Comparison of ENCODE assay signal across 9 cellular contexts in the genomic region with DNA sequence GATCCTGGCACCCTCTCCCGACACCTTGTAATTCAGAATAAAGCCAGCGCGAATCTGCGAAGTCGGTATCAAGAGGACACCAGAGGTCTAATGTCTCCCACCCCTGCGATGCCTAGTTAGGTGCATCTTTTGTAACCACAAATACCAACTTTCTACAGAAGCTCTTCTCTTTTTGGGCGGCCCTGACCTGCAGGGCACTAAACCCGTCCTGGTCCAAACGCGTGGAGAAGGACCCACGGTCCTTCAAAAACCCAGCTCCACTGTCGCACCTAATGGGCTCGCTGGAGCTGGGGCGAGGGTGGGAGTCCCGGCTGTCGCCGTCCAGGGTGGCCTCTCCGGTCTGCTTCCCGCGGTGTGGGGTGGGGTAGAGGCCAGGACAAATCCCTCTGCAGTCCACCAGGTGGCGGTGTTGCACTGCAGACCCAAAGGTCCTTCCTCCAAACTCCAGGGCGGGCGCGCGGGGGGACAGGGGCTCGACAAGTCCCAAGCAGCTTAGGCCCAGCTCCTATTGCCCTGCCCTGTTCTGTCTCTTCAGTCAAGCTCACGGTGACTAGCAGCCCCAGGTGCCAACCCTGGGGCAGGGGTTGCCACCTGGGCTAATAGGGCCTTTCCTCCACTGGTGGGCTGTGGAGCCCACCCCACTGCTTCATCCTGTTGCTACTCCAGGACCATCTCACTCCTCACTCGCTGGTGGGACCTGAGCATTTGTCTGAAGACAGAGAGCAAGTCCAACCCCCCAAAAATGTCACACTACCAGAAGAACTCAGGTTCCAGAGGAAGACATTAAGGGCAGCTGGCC. TPM values are rescaled to one million over a fixed set of nuclear protein-coding genes. Genes with fewer than 3 reads are reported as not detected.
DNase-seq lines count a peak whose midpoint lies in the region; ATAC-seq, FAIRE-seq and TF ChIP-seq lines count a peak whose summit lies in the region.
"Had no signal": no experiment of that assay in that cellular context is flagged by ENCODE, and none has a peak within 500 bp of the region (broad histone marks: within the 10 kb centered on the region; RNA-seq: fewer than 3 reads in every experiment).

No MANE protein-coding gene starts in this region.

- H3K4me1 ChIP-seq in H1 (replicated peaks in 1 of 4; ENCODE audit: control insufficient read depth in 3 of 4, insufficient read depth in 4 of 4, low read length in 3 of 4): peaks cover 4 to 28% (median 21%) of the 10 kb centered on the region in 4 experiments
- H3K4me1 ChIP-seq in mesenchymal stem cell (ENCODE audit: control insufficient read depth, insufficient read depth, low read depth, low read length): peaks cover 37% of the 10 kb centered on the region

- no peaks in the 10 kb centered on the region; a peak in 1 of 4 replicates for H3K79me2 ChIP-seq in H1 (ENCODE audit: control insufficient read depth in 1 of 2, insufficient read depth in 2 of 2, low read length in 2 of 2)

- peak overlapping the region; percentile 56; the same call in 1 of the 2 replicates for H2BK5ac ChIP-seq in H1 (ENCODE audit: low read depth, low read length)
- no peak overlapping the region for H2BK5ac ChIP-seq in mesenchymal stem cell (ENCODE audit: low read depth, low read length, poor library complexity, severe bottlenecking)

- H2BK20ac ChIP-seq in H1 (ENCODE audit: low read length): no peak overlapping the region

- TF ChIP-seq POLR2A in H1 (IDR thresholded peaks at IDR 0.05; ENCODE audit: control extremely low read depth in 1 of 2, low read depth in 2 of 2, low read length in 2 of 2): no peak; a peak in 1 of 3 replicates

- no peak overlapping the region for H2AFZ ChIP-seq in H1 (ENCODE audit: low read length)
- no peak overlapping the region for H2AFZ ChIP-seq in mesenchymal stem cell (ENCODE audit: low read depth, low read length)

- H3K36me3 ChIP-seq in H1 (ENCODE audit: control insufficient read depth in 2 of 4, insufficient read depth in 4 of 4, low read length in 3 of 4): no peaks in the 10 kb centered on the region
- peaks cover 0 to 4% of the 10 kb centered on the region in 2 experiments for H3K36me3 ChIP-seq in mesenchymal stem cell (ENCODE audit: control insufficient read depth in 1 of 2, insufficient read depth in 2 of 2, low read depth in 1 of 2, low read length in 2 of 2)

- peaks cover 23% of the 10 kb centered on the region; the same call in 1 of the 2 replicates for H3K23me2 ChIP-seq in H1 (ENCODE audit: low read depth, low read length)

- H3K14ac ChIP-seq in H1 (ENCODE audit: insufficient read length): no peak overlapping the region
- no peak overlapping the region for H3K14ac ChIP-seq in mesenchymal stem cell (ENCODE audit: low read length in 2 of 2)

- no peak for FAIRE-seq in H1 (lab: Jason Lieb, UNC)

- H3K56ac ChIP-seq in H1 (replicated peaks; ENCODE audit: insufficient read length, low read depth, low read length): no peak overlapping the region

- H4K8ac ChIP-seq in H1 (ENCODE audit: extremely low read depth, insufficient read depth, low read length): no peak overlapping the region
- H4K8ac ChIP-seq in mesenchymal stem cell (ENCODE audit: low read length): no peak overlapping the region

- H3K4me3 ChIP-seq in H1 (ENCODE audit: extremely low read depth in 1 of 4, insufficient read depth in 2 of 4, low read depth in 3 of 4, low read length in 4 of 4) (peak overlapping the region; percentile 59 to 91 (median 80)), mesenchymal stem cell (ENCODE audit: insufficient read depth in 1 of 2, low read depth in 1 of 2, low read length in 2 of 2) (no peak overlapping the region)

- H3K27ac ChIP-seq in H1 (ENCODE audit: low read depth, low read length) (no peak overlapping the region), mesenchymal stem cell (ENCODE audit: low read length, poor library complexity, severe bottlenecking) (no peak overlapping the region)

- POLR2A ChIA-PET in H1 (lab: Charles Lee; ENCODE audit: partially characterized antibody): interaction anchor here (0.7 to 9.3 kb wide), 21 partner anchors 9 to 318 kb away, joined by 3 to 64 read pairs (median 3); partner anchors contain the start of genes ICMT, RNF207 and RPL22

- H3K79me1 ChIP-seq in H1 (ENCODE audit: low read depth, low read length): no peaks in the 10 kb centered on the region
- no peaks in the 10 kb centered on the region for H3K79me1 ChIP-seq in mesenchymal stem cell (replicated peaks; ENCODE audit: low read length, poor library complexity, severe bottlenecking)

- WGBS in H1 (ENCODE audit: extremely low coverage in 1 of 2, insufficient coverage in 1 of 2, insufficient read length in 1 of 2, insufficient replicate concordance in 2 of 2, low coverage in 1 of 2, low lambda C conversion rate in 2 of 2, missing lambda C conversion rate in 1 of 2), 2 experiments: 15% methylated on average over 28 of the region's 28 CpGs; no CpG with 5 or more reads in 1 of the 2 experiments
- 8% methylated on average over 28 of the region's 28 CpGs for WGBS in mesenchymal stem cell

- peak in 2 of 3 experiments; percentile 92; a peak in 3 of 4 replicates for TF ChIP-seq CTCF in H1 (IDR thresholded peaks at IDR 0.05; ENCODE audit: control extremely low read depth in 1 of 3, insufficient read depth in 1 of 3, low read depth in 1 of 3, low read length in 3 of 3)

- no peak overlapping the region for H3K4ac ChIP-seq in H1 (replicated peaks; ENCODE audit: insufficient read length, low read depth, low read length)
- no peak overlapping the region for H3K4ac ChIP-seq in mesenchymal stem cell (ENCODE audit: low read depth in 1 of 2, low read length in 2 of 2)

- peak; percentile 54 for ATAC-seq in HG02973 (IDR thresholded peaks at IDR 0.05; ENCODE audit: unreplicated experiment)
- ATAC-seq in HG03442 (IDR thresholded peaks at IDR 0.05; ENCODE audit: unreplicated experiment): no peak

- CTCF ChIA-PET in H1 (lab: Charles Lee; ENCODE audit: partially characterized antibody): interaction anchor here (0.6 to 19.1 kb wide), 59 partner anchors 9 to 1659 kb away, joined by 3 to 353 read pairs (median 4); partner anchors contain the start of genes ACOT7, GPR153, ICMT and RNF207

- H4K91ac ChIP-seq in H1 (replicated peaks; ENCODE audit: insufficient read length, low read length): no peak overlapping the region
- H4K91ac ChIP-seq in mesenchymal stem cell (ENCODE audit: low read length): no peak overlapping the region

- H3K9me3 ChIP-seq in H1 (ENCODE audit: insufficient read depth in 2 of 2, low read depth in 1 of 2, low read length in 1 of 2): no peaks in the 10 kb centered on the region
- H3K9me3 ChIP-seq in mesenchymal stem cell (ENCODE audit: control insufficient read depth, low read length): no peaks in the 10 kb centered on the region

- TF ChIP-seq EP300 in H1 (IDR thresholded peaks at IDR 0.05; ENCODE audit: borderline replicate concordance in 1 of 2, low read depth in 2 of 2, low read length in 2 of 2): no peak; a peak in 1 of 3 replicates

- H2BK12ac ChIP-seq in H1 (ENCODE audit: low read depth, low read length) (no peak overlapping the region; the same call in 1 of the 2 replicates), mesenchymal stem cell (ENCODE audit: low read length in 2 of 2) (no peak overlapping the region)

- H3K27me3 ChIP-seq in H1 (replicated peaks in 1 of 4; ENCODE audit: control insufficient read depth in 3 of 4, extremely low read depth in 1 of 4, insufficient read depth in 3 of 4, low read length in 3 of 4): peaks cover 18 to 48% (median 36%) of the 10 kb centered on the region in 4 experiments
- peaks cover 76 to 79% of the 10 kb centered on the region in 2 experiments for H3K27me3 ChIP-seq in mesenchymal stem cell (ENCODE audit: control insufficient read depth in 1 of 2, insufficient read depth in 1 of 2, low read length in 2 of 2)

- no peak overlapping the region for H3K9ac ChIP-seq in H1 (replicated peaks in 1 of 4; ENCODE audit: extremely low read depth in 1 of 4, low read depth in 3 of 4, low read length in 3 of 4)
- no peak overlapping the region for H3K9ac ChIP-seq in mesenchymal stem cell (ENCODE audit: low read length)

- H2BK15ac ChIP-seq in H1 (ENCODE audit: low read length) (peak overlapping the region; percentile 4; the same call in 1 of the 2 replicates), mesenchymal stem cell (ENCODE audit: low read depth, poor library complexity, severe bottlenecking) (no peak overlapping the region)

- peak; percentile 93 to 94 for TF ChIP-seq RAD21 in H1 (IDR thresholded peaks at IDR 0.05 in 1 of 2, conservative IDR thresholded peaks at IDR 0.05 in 1 of 2; ENCODE audit: low read depth in 2 of 2, low read length in 2 of 2)

- peak; percentile 77 for DNase-seq in COR-L47 (lab: John Stamatoyannopoulos, UW)
- peak; percentile 96 for DNase-seq in NCI-H82 (lab: John Stamatoyannopoulos, UW)
- peak; percentile 94 for DNase-seq in activated CD8-positive, alpha-beta memory T cell treated with anti-CD3 and anti-CD28 coated beads for 24 hours
- DNase-seq in H1 (ENCODE audit: low read depth in 1 of 2, low spot score in 2 of 2): peak in 1 of 2 experiments; percentile 96
- peak; percentile 71 for DNase-seq in mesenchymal stem cell
- peak; percentile 50 to 52 for DNase-seq in stimulated activated CD8-positive, alpha-beta memory T cell treated with anti-CD3 and anti-CD28 coated beads, Interleukin-15, amount 100 ng/mL, for 4 hours (ENCODE audit: low read depth in 2 of 2)

- H3K23ac ChIP-seq in H1 (ENCODE audit: insufficient read length) (no peak overlapping the region), mesenchymal stem cell (ENCODE audit: low read length in 2 of 2) (no peak overlapping the region)

- H2AK5ac ChIP-seq in H1 (ENCODE audit: low read depth, low read length) (no peak overlapping the region), mesenchymal stem cell (ENCODE audit: low read length, severe bottlenecking) (no peak overlapping the region)

- no peak overlapping the region for H4K5ac ChIP-seq in H1 (ENCODE audit: insufficient read length, low read depth, low read length)

- peak overlapping the region; percentile 60; the same call in 1 of the 2 replicates for H3K18ac ChIP-seq in H1 (ENCODE audit: extremely low read depth, low read length)
- no peak overlapping the region for H3K18ac ChIP-seq in mesenchymal stem cell (ENCODE audit: low read depth in 1 of 2, low read length in 2 of 2)

- no peak overlapping the region for H2BK120ac ChIP-seq in H1 (replicated peaks; ENCODE audit: low read depth, low read length)
- no peak overlapping the region for H2BK120ac ChIP-seq in mesenchymal stem cell (ENCODE audit: low read depth, low read length)

- peaks cover 9 to 26% of the 10 kb centered on the region in 2 experiments for H4K20me1 ChIP-seq in H1 (replicated peaks in 1 of 2; ENCODE audit: control insufficient read depth in 1 of 2, insufficient read depth in 2 of 2, low read length in 2 of 2)

- H3K4me2 ChIP-seq in H1 (ENCODE audit: insufficient read depth in 1 of 2, low read depth in 2 of 2, low read length in 2 of 2) (peak overlapping the region; percentile 18 to 92), mesenchymal stem cell (ENCODE audit: low read length, poor library complexity, severe bottlenecking) (no peak overlapping the region)

RNA-seq across cellular contexts. Expression of gene HES3, which starts 2.7 kb away (rescaled TPM):
- total RNA-seq in H1 (2021; fragmentation: NEBNext Ultra II Directional; extraction: Animal tissue kit (Norgen Biotek cat#: 25700)): 54.3 and 67.9 TPM in 2 replicates
- polyA plus RNA-seq in H1 (2011; rRNA removed): 38.8 and 105 TPM in 2 replicates
- polyA plus RNA-seq in H1 (2011; cell fraction: cytosol; rRNA removed): 39.6 TPM
- 96.6 TPM for polyA plus RNA-seq in H1 (2011; cell fraction: nucleus; rRNA removed)
- 54.8 to 62.4 TPM (median 58.8 TPM) in 4 replicates for polyA plus RNA-seq in H1 (2012, experiment 1 of 2)
- 66.2 TPM for polyA plus RNA-seq in H1 (2012, experiment 2 of 2)
- polyA plus RNA-seq in H1 (2013, experiment 1 of 2): 28.3 TPM
- 27.2 TPM for polyA plus RNA-seq in H1 (2013, experiment 2 of 2)
- polyA minus RNA-seq in H1 (2011; rRNA and poly(A)+ RNA removed): 4.3 and 6.6 TPM in 2 replicates
- polyA minus RNA-seq in H1 (2011; cell fraction: cytosol; rRNA and poly(A)+ RNA removed): 51.3 TPM
- 55.7 TPM for polyA minus RNA-seq in H1 (2011; cell fraction: nucleus; rRNA and poly(A)+ RNA removed)
- polyA plus RNA-seq in mesenchymal stem cell (2013, experiment 1 of 2): not detected
- not detected for polyA plus RNA-seq in mesenchymal stem cell (2013, experiment 2 of 2)
- total RNA-seq: activated CD8-positive, alpha-beta memory T cell treated with anti-CD3 and anti-CD28 coated beads for 36 hours had no signal

RNA-seq across cellular contexts. Expression of gene ICMT, which starts 10.9 kb away (rescaled TPM):
- 105 and 106 TPM in 2 replicates for total RNA-seq in H1 (2021; fragmentation: NEBNext Ultra II Directional; extraction: Animal tissue kit (Norgen Biotek cat#: 25700))
- 67.4 and 68.4 TPM in 2 replicates for polyA plus RNA-seq in H1 (2011; rRNA removed)
- 70.0 TPM for polyA plus RNA-seq in H1 (2011; cell fraction: cytosol; rRNA removed)
- 53.5 TPM for polyA plus RNA-seq in H1 (2011; cell fraction: nucleus; rRNA removed)
- polyA plus RNA-seq in H1 (2012, experiment 1 of 2): 72.0 to 85.5 TPM (median 82.2 TPM) in 4 replicates
- polyA plus RNA-seq in H1 (2012, experiment 2 of 2): 66.0 TPM
- polyA plus RNA-seq in H1 (2013, experiment 1 of 2): 80.2 TPM
- 101 TPM for polyA plus RNA-seq in H1 (2013, experiment 2 of 2)
- polyA minus RNA-seq in H1 (2011; rRNA and poly(A)+ RNA removed): 101 and 111 TPM in 2 replicates
- polyA minus RNA-seq in H1 (2011; cell fraction: cytosol; rRNA and poly(A)+ RNA removed): 77.6 TPM
- polyA minus RNA-seq in H1 (2011; cell fraction: nucleus; rRNA and poly(A)+ RNA removed): 47.2 TPM
- 52.7 TPM for polyA plus RNA-seq in mesenchymal stem cell (2013, experiment 1 of 2)
- polyA plus RNA-seq in mesenchymal stem cell (2013, experiment 2 of 2): 52.5 TPM

RNA-seq across cellular contexts. Expression of gene GPR153, which starts 14.2 kb away (rescaled TPM):
- total RNA-seq in H1 (2021; fragmentation: NEBNext Ultra II Directional; extraction: Animal tissue kit (Norgen Biotek cat#: 25700)): 5.7 and 6.1 TPM in 2 replicates
- 8.1 and 15.6 TPM in 2 replicates for polyA plus RNA-seq in H1 (2011; rRNA removed)
- 8.1 TPM for polyA plus RNA-seq in H1 (2011; cell fraction: cytosol; rRNA removed)
- 16.5 TPM for polyA plus RNA-seq in H1 (2011; cell fraction: nucleus; rRNA removed)
- 4.3 to 8.8 TPM (median 7.7 TPM) in 4 replicates for polyA plus RNA-seq in H1 (2012, experiment 1 of 2)
- 6.5 TPM for polyA plus RNA-seq in H1 (2012, experiment 2 of 2)
- polyA plus RNA-seq in H1 (2013, experiment 1 of 2): 4.3 TPM
- polyA plus RNA-seq in H1 (2013, experiment 2 of 2): 3.9 TPM
- 5.0 and 7.9 TPM in 2 replicates for polyA minus RNA-seq in H1 (2011; rRNA and poly(A)+ RNA removed)
- polyA minus RNA-seq in H1 (2011; cell fraction: cytosol; rRNA and poly(A)+ RNA removed): 8.3 TPM
- 9.7 TPM for polyA minus RNA-seq in H1 (2011; cell fraction: nucleus; rRNA and poly(A)+ RNA removed)
- 4.9 TPM for polyA plus RNA-seq in mesenchymal stem cell (2013, experiment 1 of 2)
- 5.1 TPM for polyA plus RNA-seq in mesenchymal stem cell (2013, experiment 2 of 2)

RNA-seq across cellular contexts. Expression of gene RNF207, which starts 40.8 kb away (rescaled TPM):
- 3.9 and 4.2 TPM in 2 replicates for total RNA-seq in H1 (2021; fragmentation: NEBNext Ultra II Directional; extraction: Animal tissue kit (Norgen Biotek cat#: 25700))
- 5.4 and 15.9 TPM in 2 replicates for polyA plus RNA-seq in H1 (2011; rRNA removed)
- 9.2 TPM for polyA plus RNA-seq in H1 (2011; cell fraction: cytosol; rRNA removed)
- 47.4 TPM for polyA plus RNA-seq in H1 (2011; cell fraction: nucleus; rRNA removed)
- polyA plus RNA-seq in H1 (2012, experiment 1 of 2): 2.6 to 5.0 TPM (median 3.8 TPM) in 4 replicates
- 2.8 TPM for polyA plus RNA-seq in H1 (2012, experiment 2 of 2)
- 4.3 TPM for polyA plus RNA-seq in H1 (2013, experiment 1 of 2)
- polyA plus RNA-seq in H1 (2013, experiment 2 of 2): 3.0 TPM
- 4.7 and 6.1 TPM in 2 replicates for polyA minus RNA-seq in H1 (2011; rRNA and poly(A)+ RNA removed)
- 5.7 TPM for polyA minus RNA-seq in H1 (2011; cell fraction: cytosol; rRNA and poly(A)+ RNA removed)
- 17.2 TPM for polyA minus RNA-seq in H1 (2011; cell fraction: nucleus; rRNA and poly(A)+ RNA removed)
- 3.3 TPM for polyA plus RNA-seq in mesenchymal stem cell (2013, experiment 1 of 2)
- 3.0 TPM for polyA plus RNA-seq in mesenchymal stem cell (2013, experiment 2 of 2)

RNA-seq across cellular contexts. Expression of gene RPL22, which starts 47.3 kb away (rescaled TPM):
- total RNA-seq in H1 (2021; fragmentation: NEBNext Ultra II Directional; extraction: Animal tissue kit (Norgen Biotek cat#: 25700)): 521 and 545 TPM in 2 replicates
- 66.8 and 133 TPM in 2 replicates for polyA plus RNA-seq in H1 (2011; rRNA removed)
- 234 TPM for polyA plus RNA-seq in H1 (2011; cell fraction: cytosol; rRNA removed)
- polyA plus RNA-seq in H1 (2011; cell fraction: nucleus; rRNA removed): 28.4 TPM
- 870 to 2,565 TPM (median 1,339 TPM) in 4 replicates for polyA plus RNA-seq in H1 (2012, experiment 1 of 2)
- polyA plus RNA-seq in H1 (2012, experiment 2 of 2): 330 TPM
- polyA plus RNA-seq in H1 (2013, experiment 1 of 2): 1,194 TPM
- 1,207 TPM for polyA plus RNA-seq in H1 (2013, experiment 2 of 2)
- polyA minus RNA-seq in H1 (2011; rRNA and poly(A)+ RNA removed): 27.6 and 29.8 TPM in 2 replicates
- polyA minus RNA-seq in H1 (2011; cell fraction: cytosol; rRNA and poly(A)+ RNA removed): 49.7 TPM
- polyA minus RNA-seq in H1 (2011; cell fraction: nucleus; rRNA and poly(A)+ RNA removed): 47.9 TPM
- polyA plus RNA-seq in mesenchymal stem cell (2013, experiment 1 of 2): 897 TPM
- polyA plus RNA-seq in mesenchymal stem cell (2013, experiment 2 of 2): 851 TPM

Comparison
In these comparisons a context has a peak if more than half of its experiments do, and no peak if none do; other contexts are left out.
1. H3K4me3 ChIP-seq: peak in H1 (4 of 4); none in mesenchymal stem cell (0 of 2).